ENCODE assay signal across 13 cellular contexts in the genomic region with DNA sequence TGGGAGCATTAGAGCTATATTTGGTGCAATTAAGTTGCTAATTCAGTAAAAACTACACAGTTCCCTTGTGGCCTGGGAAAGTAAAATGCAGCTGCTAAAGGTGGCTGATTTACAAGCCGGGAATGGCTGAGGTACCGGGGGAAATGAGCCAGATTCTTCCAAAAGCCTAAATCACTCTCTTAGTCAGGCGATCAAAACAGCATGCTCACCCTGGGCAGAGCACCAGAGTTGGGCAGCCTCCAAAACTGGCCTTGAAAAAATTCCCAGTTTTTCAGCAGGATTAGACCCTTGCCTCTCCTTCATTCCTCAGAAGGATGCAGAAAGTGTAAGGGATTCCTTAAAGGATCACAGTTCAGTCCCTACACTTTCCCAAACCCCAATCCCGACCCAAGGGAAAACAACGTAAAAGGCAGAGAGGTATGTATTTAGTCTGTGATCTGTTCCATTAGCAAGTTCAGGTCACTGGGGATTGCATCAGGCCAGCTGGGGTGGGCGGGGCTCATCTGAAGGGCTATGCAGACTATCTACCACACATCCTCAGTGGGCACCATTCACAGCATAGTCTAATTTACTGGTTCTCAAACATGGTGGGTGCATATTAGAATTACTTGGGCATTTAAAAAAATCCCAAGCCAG. TPM values are rescaled to one million over a fixed set of nuclear protein-coding genes. Genes with fewer than 3 reads are reported as not detected.
A peak's percentile ranks its signal among the peaks of the same experiment; 100 is the strongest.
DNase-seq lines count a peak whose midpoint lies in the region; ATAC-seq, FAIRE-seq and TF ChIP-seq lines count a peak whose summit lies in the region.
"Had no signal": no experiment of that assay in that cellular context is flagged by ENCODE, and none has a peak within 500 bp of the region (broad histone marks: within the 10 kb centered on the region; RNA-seq: fewer than 3 reads in every experiment).

No MANE protein-coding gene starts in this region.

- FAIRE-seq in GM12891 (lab: Jason Lieb, UNC) = no peak
- FAIRE-seq: RCC 7860 had no signal

- no peaks in the 10 kb centered on the region for H3K36me3 ChIP-seq in mucosa of descending colon (ENCODE audit: low read depth)
- no peaks in the 10 kb centered on the region for H3K36me3 ChIP-seq in right atrium auricular region
- H3K36me3 ChIP-seq: heart left ventricle had no signal

- peak; percentile 42 for ATAC-seq in mucosa of descending colon
- ATAC-seq in activated CD4-positive, CD25-positive, alpha-beta regulatory T cell treated with anti-CD3 and anti-CD28 coated beads, Interleukin-2, amount 50 U/mL, for 24 hours = no peak
- ATAC-seq: body of pancreas, heart left ventricle had no signal

- TF ChIP-seq CTCF in choroid plexus epithelial cell (conservative IDR thresholded peaks at IDR 0.05; ENCODE audit: low read depth, low read length) = no peak
- TF ChIP-seq CTCF in mucosa of descending colon (IDR thresholded peaks at IDR 0.05) = no peak
- no peak for TF ChIP-seq CTCF in right atrium auricular region (IDR thresholded peaks at IDR 0.05)

- no peak for TF ChIP-seq POLR2A in GM12891 (IDR thresholded peaks at IDR 0.05; ENCODE audit: low read depth, low read length)

- no peak overlapping the region for H3K4me3 ChIP-seq in choroid plexus epithelial cell (ENCODE audit: low read depth, low read length)
- no peak overlapping the region for H3K4me3 ChIP-seq in mucosa of descending colon
- H3K4me3 ChIP-seq in right atrium auricular region = no peak overlapping the region
- H3K4me3 ChIP-seq: body of pancreas, heart left ventricle had no signal

- DNase-seq in D341Med (ENCODE audit: low spot score) = peak; percentile 50
- DNase-seq in NCI-H446 treated with DMSO at 0.1 percent for 48 hours (lab: John Stamatoyannopoulos, UW) = peak; percentile 60
- peak; percentile 71 for DNase-seq in choroid plexus epithelial cell (ENCODE audit: low read depth)
- no peak for DNase-seq in mucosa of descending colon
- no peak for DNase-seq in right atrium auricular region (ENCODE audit: low spot score)
- DNase-seq in KBM-7 = no peak
- DNase-seq in GM12891 (ENCODE audit: insufficient read length, low spot score) = no peak
- DNase-seq: heart left ventricle had no signal

- H3K4me1 ChIP-seq in mucosa of descending colon (ENCODE audit: low read depth) = peaks cover 18% of the 10 kb centered on the region
- no peaks in the 10 kb centered on the region for H3K4me1 ChIP-seq in right atrium auricular region
- H3K4me1 ChIP-seq: body of pancreas had no signal

- intact Hi-C loops in mucosa of descending colon (cut with DNase I, micrococcal nuclease) = no loop called here

- H3K9me3 ChIP-seq in mucosa of descending colon = no peaks in the 10 kb centered on the region
- peaks cover 0 to 9% of the 10 kb centered on the region in 2 donors for H3K9me3 ChIP-seq in right atrium auricular region
- H3K9me3 ChIP-seq: body of pancreas had no signal

- no peaks in the 10 kb centered on the region for H3K27me3 ChIP-seq in right atrium auricular region
- H3K27me3 ChIP-seq: body of pancreas had no signal

- in situ Hi-C loops in KBM-7 (cut with MboI; ENCODE audit: low pct_unique_long_range_greater_than_20kb, low sequenced_read_pairs) = no loop called here

- no peak overlapping the region for H3K27ac ChIP-seq in right atrium auricular region
- H3K27ac ChIP-seq: body of pancreas, heart left ventricle had no signal

TF ChIP-seq in GM12891, 5 proteins besides CTCF, POLR2A, EP300 and RAD21:
- no peak for TF ChIP-seq PAX5 (IDR thresholded peaks at IDR 0.05; ENCODE audit: insufficient read depth, low read length, severe bottlenecking)
- TF ChIP-seq SPI1 (IDR thresholded peaks at IDR 0.05; ENCODE audit: low read depth, low read length) = no peak
- no peak for TF ChIP-seq TAF1 (IDR thresholded peaks at IDR 0.05; ENCODE audit: low read depth, low read length)
- no peak for TF ChIP-seq POU2F2 (IDR thresholded peaks at IDR 0.05; ENCODE audit: low read depth, low read length)
- no peak for TF ChIP-seq POLR2AphosphoS5 (IDR thresholded peaks at IDR 0.05; ENCODE audit: low read depth, low read length)

RNA-seq across cellular contexts. Expression of a gene that starts 16.9 kb away (rescaled TPM):
- total RNA-seq in mucosa of descending colon (not detected), right atrium auricular region (not detected)
- polyA plus RNA-seq in GM12891 (2012; ENCODE audit: low read depth, missing spikeins) = not detected
- total RNA-seq: body of pancreas, heart left ventricle, urinary bladder had no signal
- polyA plus RNA-seq: heart left ventricle, IgD-negative memory B cell, urinary bladder had no signal

Comparison
In these comparisons a context has a peak if more than half of its experiments do, and no peak if none do; other contexts are left out.
1. DNase-seq: peak in D341Med (single experiment), NCI-H446 treated with DMSO at 0.1 percent for 48 hours (single experiment) and choroid plexus epithelial cell (single experiment); none in mucosa of descending colon (0 of 3), right atrium auricular region (single experiment), KBM-7 (single experiment) and GM12891 (single experiment).